In genomic region chr6:37354526-37355384, GRCh38 we compare ENCODE assay signal across 8 cellular contexts. TPM values are rescaled to one million over a fixed set of nuclear protein-coding genes. Genes with fewer than 3 reads are reported as not detected.
DNase-seq lines count a peak whose midpoint lies in the region; ATAC-seq lines count a peak whose summit lies in the region.

No MANE protein-coding gene starts in this region.

- DNase-seq in AG20443 (ENCODE audit: low spot score) (peak; percentile 79), HAP-1 (ENCODE audit: low spot score in 2 of 2) (peak in 1 of 2 experiments; percentile 41), T-helper 17 cell (no peak), mesenchymal stem cell (peak; percentile 39), amniotic stem cell (lab: John Stamatoyannopoulos, UW) (no peak)

- H3K27me3 ChIP-seq in HAP-1 (ENCODE audit: low read depth) (no peaks in the 10 kb centered on the region), ectodermal cell (ENCODE audit: control insufficient read depth, insufficient read depth, low read length, poor library complexity, severe bottlenecking) (peaks cover 6% of the 10 kb centered on the region), mesenchymal stem cell (ENCODE audit: control insufficient read depth in 1 of 2, insufficient read depth in 1 of 2, low read length in 2 of 2) (no peaks in the 10 kb centered on the region), stomach smooth muscle (ENCODE audit: control insufficient read depth in 1 of 2, insufficient read depth in 2 of 2, low read length in 2 of 2) (no peaks in the 10 kb centered on the region)

- H2BK15ac ChIP-seq in mesenchymal stem cell (ENCODE audit: low read depth, poor library complexity, severe bottlenecking) = peak overlapping the region; percentile 88

- H4K8ac ChIP-seq in mesenchymal stem cell (ENCODE audit: low read length) = peak overlapping the region; percentile 48

- peaks cover 35% of the 10 kb centered on the region for H3K4me1 Mint-ChIP-seq in T-helper 17 cell

- H2BK12ac ChIP-seq in mesenchymal stem cell (ENCODE audit: low read length in 2 of 2) = no peak overlapping the region

- H3K23ac ChIP-seq in mesenchymal stem cell (ENCODE audit: low read length in 2 of 2) = peak overlapping the region in 1 of 2 experiments; percentile 23

- H4K91ac ChIP-seq in mesenchymal stem cell (ENCODE audit: low read length) = no peak overlapping the region

- H2BK120ac ChIP-seq in mesenchymal stem cell (ENCODE audit: low read depth, low read length) = no peak overlapping the region

- H2BK5ac ChIP-seq in mesenchymal stem cell (ENCODE audit: low read depth, low read length, poor library complexity, severe bottlenecking) = peak overlapping the region; percentile 14

- H3K4me3 ChIP-seq in HAP-1 = peak overlapping the region; percentile 95
- H3K4me3 ChIP-seq in ectodermal cell (ENCODE audit: insufficient read depth, low read depth, low read length) = peak overlapping the region; percentile 92
- H3K4me3 ChIP-seq in mesenchymal stem cell (ENCODE audit: insufficient read depth in 1 of 2, low read depth in 1 of 2, low read length in 2 of 2) = peak overlapping the region; percentile 95 to 96
- H3K4me3 ChIP-seq in stomach smooth muscle (ENCODE audit: low read length in 2 of 2) = peak overlapping the region; percentile 75 to 93

- H3K4me1 ChIP-seq in HAP-1 (peaks cover 9% of the 10 kb centered on the region), ectodermal cell (ENCODE audit: control insufficient read depth, insufficient read depth, low read length) (peaks cover 5% of the 10 kb centered on the region), mesenchymal stem cell (ENCODE audit: control insufficient read depth, insufficient read depth, low read depth, low read length) (peaks cover 1% of the 10 kb centered on the region), stomach smooth muscle (ENCODE audit: control insufficient read depth, insufficient read depth, low read length) (peaks cover 4% of the 10 kb centered on the region)

- peak overlapping the region; percentile 83 for H3K27ac Mint-ChIP-seq in T-helper 17 cell

- ATAC-seq in T-helper 17 cell = peak; percentile 4
- ATAC-seq in HG03457 (IDR thresholded peaks at IDR 0.05; ENCODE audit: unreplicated experiment) = no peak

- H3K4me3 Mint-ChIP-seq in T-helper 17 cell = peak overlapping the region; percentile 98

- H3K27ac ChIP-seq in ectodermal cell (ENCODE audit: insufficient read depth, low read depth, low read length, poor library complexity, severe bottlenecking) = no peak overlapping the region
- H3K27ac ChIP-seq in mesenchymal stem cell (ENCODE audit: low read length, poor library complexity, severe bottlenecking) = no peak overlapping the region
- peak overlapping the region; percentile 41 for H3K27ac ChIP-seq in stomach smooth muscle (ENCODE audit: low read length)

- H3K14ac ChIP-seq in mesenchymal stem cell (ENCODE audit: low read length in 2 of 2) = no peak overlapping the region

- H3K4ac ChIP-seq in mesenchymal stem cell (ENCODE audit: low read depth in 1 of 2, low read length in 2 of 2) = peak overlapping the region in 1 of 2 experiments; percentile 94

- H3K36me3 ChIP-seq in HAP-1 (replicated peaks) (no peaks in the 10 kb centered on the region; the same call in 1 of the 2 replicates), ectodermal cell (ENCODE audit: control insufficient read depth, insufficient read depth, low read length) (no peaks in the 10 kb centered on the region), mesenchymal stem cell (ENCODE audit: control insufficient read depth in 1 of 2, insufficient read depth in 2 of 2, low read depth in 1 of 2, low read length in 2 of 2) (no peaks in the 10 kb centered on the region), stomach smooth muscle (ENCODE audit: control insufficient read depth in 2 of 2, insufficient read depth in 2 of 2, low read length in 2 of 2) (no peaks in the 10 kb centered on the region)

- peaks cover 3% of the 10 kb centered on the region for H3K36me3 Mint-ChIP-seq in T-helper 17 cell (ENCODE audit: low read depth)

- peak overlapping the region; percentile 48 to 57 for H3K18ac ChIP-seq in mesenchymal stem cell (ENCODE audit: low read depth in 1 of 2, low read length in 2 of 2)

- in situ Hi-C loops in HAP-1 (cut with MboI; ENCODE audit: low sequenced_read_pairs) = no loop called here

- H3K9ac ChIP-seq in mesenchymal stem cell (ENCODE audit: low read length) (peak overlapping the region; percentile 95), stomach smooth muscle (ENCODE audit: low read length in 2 of 2) (peak overlapping the region; percentile 69 to 80)

- peak overlapping the region; percentile 94 for H2AFZ ChIP-seq in mesenchymal stem cell (ENCODE audit: low read depth, low read length)

- H3K9me3 ChIP-seq in HAP-1 (no peaks in the 10 kb centered on the region), T-helper 17 cell (ENCODE audit: control insufficient read depth, low read length, poor library complexity, severe bottlenecking) (no peaks in the 10 kb centered on the region), ectodermal cell (ENCODE audit: control insufficient read depth, low read length) (no peaks in the 10 kb centered on the region), mesenchymal stem cell (ENCODE audit: control insufficient read depth, low read length) (no peaks in the 10 kb centered on the region), stomach smooth muscle (ENCODE audit: control insufficient read depth in 2 of 2, low read length in 2 of 2) (no peaks in the 10 kb centered on the region)

- peak overlapping the region; percentile 84 for H3K4me2 ChIP-seq in mesenchymal stem cell (ENCODE audit: low read length, poor library complexity, severe bottlenecking)

- H3K79me1 ChIP-seq in mesenchymal stem cell (replicated peaks; ENCODE audit: low read length, poor library complexity, severe bottlenecking) = peaks cover 22% of the 10 kb centered on the region

- no peaks in the 10 kb centered on the region for H3K27me3 Mint-ChIP-seq in T-helper 17 cell

- no peak overlapping the region for H2AK5ac ChIP-seq in mesenchymal stem cell (ENCODE audit: low read length, severe bottlenecking)

- 3% methylated on average over 44 of the region's 44 CpGs for WGBS in ectodermal cell, 2 experiments
- WGBS in mesenchymal stem cell = 4% methylated on average over 32 of the region's 44 CpGs

RNA-seq across cellular contexts. Expression of gene RNF8, which starts 1.0 kb away (rescaled TPM):
- total RNA-seq in T-helper 17 cell = 10 to 100 TPM in 1 of 2 donors, 1 to 10 TPM in 1; 8.5 to 12.0 TPM
- polyA plus RNA-seq in ectodermal cell (2013, experiment 1 of 4) = 47.2 TPM
- 45.6 TPM for polyA plus RNA-seq in ectodermal cell (2013, experiment 2 of 4)
- polyA plus RNA-seq in ectodermal cell (2013, experiment 3 of 4) = 35.8 TPM
- 41.1 TPM for polyA plus RNA-seq in ectodermal cell (2013, experiment 4 of 4)
- 13.1 TPM for polyA plus RNA-seq in mesenchymal stem cell (2013, experiment 1 of 2)
- polyA plus RNA-seq in mesenchymal stem cell (2013, experiment 2 of 2) = 12.4 TPM

Comparison
In these comparisons a context has a peak if more than half of its experiments do, and no peak if none do; other contexts are left out.
1. DNase-seq: peak in AG20443 (single experiment) and mesenchymal stem cell (single experiment); none in T-helper 17 cell (0 of 3) and amniotic stem cell (single experiment).
2. Peak in every context shown above with its lines, with median percentiles within 50 percentile points of each other: H3K4me3 ChIP-seq.